In the genomic region with DNA sequence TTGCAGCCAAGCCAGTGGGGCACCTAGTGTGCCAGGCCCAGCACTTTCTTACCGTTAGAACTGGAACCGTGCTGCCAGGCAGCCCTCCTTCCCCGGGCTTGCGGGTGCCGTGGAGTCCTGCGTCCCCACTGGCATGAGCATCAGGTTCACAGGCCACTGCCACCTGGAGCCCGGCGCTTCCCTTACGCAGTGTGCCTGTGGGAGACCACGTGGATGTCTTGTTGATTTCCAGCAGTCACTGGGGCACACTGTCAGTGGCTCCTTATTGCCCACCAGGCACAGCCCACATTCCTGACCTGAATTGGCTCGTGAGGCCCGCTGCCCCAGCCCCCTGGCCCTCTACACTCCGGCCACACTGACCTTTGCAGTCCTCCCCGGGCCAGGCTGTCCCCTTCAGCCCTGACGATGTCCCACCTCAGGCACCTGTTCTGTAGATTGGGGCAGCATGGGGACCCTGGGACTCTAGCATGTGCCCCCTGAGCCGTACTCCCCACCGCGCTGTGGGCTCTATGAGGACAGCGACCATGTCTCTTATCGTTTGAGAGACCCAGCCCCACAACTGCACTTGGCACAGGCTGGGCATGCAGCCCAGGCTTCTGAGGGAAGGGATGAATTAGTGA, we compare ENCODE assay signal across 19 cellular contexts. TPM values are rescaled to one million over a fixed set of nuclear protein-coding genes. Genes with fewer than 3 reads are reported as not detected.
"Had no signal": no experiment of that assay in that cellular context is flagged by ENCODE, and none has a peak within 500 bp of the region (broad histone marks: within the 10 kb centered on the region; RNA-seq: fewer than 3 reads in every experiment).

No MANE protein-coding gene starts in this region.

- H3K27ac Mint-ChIP-seq: activated CD8-positive, alpha-beta T cell treated with anti-CD3 and anti-CD28 coated beads, Interleukin-2, amount 10 ng/mL, durations not matched to agents 7 days and 5 days; activated naive CD4-positive, alpha-beta T cell treated with anti-CD3 and anti-CD28 coated beads, Interleukin-2, amount 50 U/mL, for 24 hours; stimulated activated memory B cell treated with anti-CD40 and anti-IgM and Interleukin-4, amounts not matched to agents 10 μg/mL and 1 μg/mL and 100 μg/mL, for 72 hours had no signal

- DNase-seq: activated CD4-positive, alpha-beta T cell treated with anti-CD3 and anti-CD28 coated beads, Interleukin-2, amount 10 ng/mL, durations not matched to agents 24 days and 14 days; activated CD8-positive, alpha-beta memory T cell treated with anti-CD3 and anti-CD28 coated beads, Interleukin-2, amount 50 U/mL, for 48 hours; activated CD8-positive, alpha-beta T cell treated with anti-CD3 and anti-CD28 coated beads, Interleukin-2, amount 10 ng/mL, durations not matched to agents 7 days and 5 days; activated gamma-delta T cell; foreskin fibroblast; glutamatergic neuron; left ventricle myocardium inferior; naive thymus-derived CD4-positive, alpha-beta T cell; ovary; stimulated activated CD4-positive, alpha-beta T cell treated with anti-CD3 and anti-CD28 coated beads, Interleukin-4, amount 100 ng/mL, for 4 hours; tibial artery had no signal

- H3K27me3 ChIP-seq: ovary, right lobe of liver, tibial artery had no signal

- H3K4me1 ChIP-seq: right lobe of liver had no signal

- H3K9me3 Mint-ChIP-seq: activated CD4-positive, alpha-beta T cell treated with anti-CD3 and anti-CD28 coated beads, Interleukin-2, amount 10 ng/mL, durations not matched to agents 24 days and 14 days; activated naive CD4-positive, alpha-beta T cell treated with anti-CD3 and anti-CD28 coated beads, Interleukin-2, amount 50 U/mL, for 24 hours; naive thymus-derived CD4-positive, alpha-beta T cell; stimulated activated memory B cell treated with anti-CD40 and anti-IgM and Interleukin-4, amounts not matched to agents 10 μg/mL and 1 μg/mL and 100 μg/mL, for 72 hours had no signal

- H3K36me3 ChIP-seq: ovary had no signal

- H3K4me1 Mint-ChIP-seq: stimulated activated memory B cell treated with anti-CD40 and anti-IgM and Interleukin-4, amounts not matched to agents 10 μg/mL and 1 μg/mL and 100 μg/mL, for 72 hours had no signal

- FAIRE-seq: keratinocyte, urothelium cell line had no signal

- H3K9me3 ChIP-seq: left ventricle myocardium inferior, mucosa of descending colon, ovary, right lobe of liver, tibial artery had no signal

- ATAC-seq: activated CD8-positive, alpha-beta T cell treated with anti-CD3 and anti-CD28 coated beads, Interleukin-2, amount 10 ng/mL, durations not matched to agents 7 days and 5 days; naive thymus-derived CD4-positive, alpha-beta T cell; stimulated activated memory B cell treated with anti-CD40 and anti-IgM and Interleukin-4, amounts not matched to agents 10 μg/mL and 1 μg/mL and 100 μg/mL, for 72 hours had no signal

- H3K27ac ChIP-seq: epithelial cell of prostate, left ventricle myocardium inferior, ovary, right lobe of liver, tibial artery had no signal

- H3K4me3 Mint-ChIP-seq: activated CD4-positive, alpha-beta T cell treated with anti-CD3 and anti-CD28 coated beads, Interleukin-2, amount 10 ng/mL, durations not matched to agents 24 days and 14 days; activated CD8-positive, alpha-beta T cell treated with anti-CD3 and anti-CD28 coated beads, Interleukin-2, amount 10 ng/mL, durations not matched to agents 7 days and 5 days; activated naive CD4-positive, alpha-beta T cell treated with anti-CD3 and anti-CD28 coated beads, Interleukin-2, amount 50 U/mL, for 24 hours; naive thymus-derived CD4-positive, alpha-beta T cell; stimulated activated memory B cell treated with anti-CD40 and anti-IgM and Interleukin-4, amounts not matched to agents 10 μg/mL and 1 μg/mL and 100 μg/mL, for 72 hours had no signal

- H3K27me3 Mint-ChIP-seq: activated CD4-positive, alpha-beta T cell treated with anti-CD3 and anti-CD28 coated beads, Interleukin-2, amount 10 ng/mL, durations not matched to agents 24 days and 14 days; activated naive CD4-positive, alpha-beta T cell treated with anti-CD3 and anti-CD28 coated beads, Interleukin-2, amount 50 U/mL, for 24 hours; naive thymus-derived CD4-positive, alpha-beta T cell; stimulated activated memory B cell treated with anti-CD40 and anti-IgM and Interleukin-4, amounts not matched to agents 10 μg/mL and 1 μg/mL and 100 μg/mL, for 72 hours had no signal

- H3K4me3 ChIP-seq: left ventricle myocardium inferior, mucosa of descending colon, ovary, right lobe of liver, smooth muscle cell, tibial artery had no signal

- H3K4me2 ChIP-seq: smooth muscle cell had no signal

RNA-seq across cellular contexts. Expression of a gene that starts 10.4 kb away (rescaled TPM):
- polyA plus RNA-seq: naive thymus-derived CD4-positive, alpha-beta T cell had no signal
